ENCODE assay signal across 25 cellular contexts in the genomic region with DNA sequence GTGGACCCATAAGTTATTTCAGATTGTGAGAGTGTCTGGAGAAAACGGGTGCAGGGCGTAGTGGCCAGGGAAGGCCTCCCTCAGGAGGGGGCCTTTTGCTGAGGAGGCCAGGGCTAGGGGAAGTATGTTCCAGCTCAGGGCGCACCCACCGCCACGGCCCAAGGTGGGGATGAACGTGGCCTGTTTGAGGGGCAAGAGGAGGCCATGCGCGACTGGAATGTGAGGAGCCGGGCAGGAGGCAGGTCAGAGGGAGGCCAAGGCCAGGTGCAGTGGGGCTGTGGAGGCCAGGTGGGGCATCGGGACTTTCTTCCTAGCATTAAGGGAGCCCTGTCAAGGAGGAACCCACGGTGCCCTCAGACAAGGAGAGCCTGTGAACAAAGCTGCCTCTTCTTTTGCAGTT. TPM values are rescaled to one million over a fixed set of nuclear protein-coding genes. Genes with fewer than 3 reads are reported as not detected.
"Had no signal": no experiment of that assay in that cellular context is flagged by ENCODE, and none has a peak within 500 bp of the region (broad histone marks: within the 10 kb centered on the region; RNA-seq: fewer than 3 reads in every experiment).

No MANE protein-coding gene starts in this region.

- H3K36me3 Mint-ChIP-seq: activated naive CD8-positive, alpha-beta T cell treated with anti-CD3 and anti-CD28 coated beads for 36 hours; WTC11 had no signal

- H3K27me3 Mint-ChIP-seq: activated naive CD8-positive, alpha-beta T cell treated with anti-CD3 and anti-CD28 coated beads for 36 hours; T-helper 17 cell had no signal

- H3K4me3 ChIP-seq: K562 had no signal

- H3K4me3 Mint-ChIP-seq: activated naive CD8-positive, alpha-beta T cell treated with anti-CD3 and anti-CD28 coated beads for 36 hours; activated T-cell treated with anti-CD3 and anti-CD28 coated beads, Interleukin-2, amount 50 U/mL, for 4 hours; T-helper 17 cell; WTC11 had no signal

- H3K27ac Mint-ChIP-seq: activated naive CD8-positive, alpha-beta T cell treated with anti-CD3 and anti-CD28 coated beads for 36 hours; T-helper 17 cell; WTC11 had no signal

- DNase-seq: activated CD4-positive, alpha-beta T cell treated with anti-CD3 and anti-CD28 coated beads for 48 hours; activated CD4-positive, alpha-beta T cell treated with anti-CD3 and anti-CD28 coated beads, Interleukin-2, amount 50 U/mL, for 4 hours; activated CD4-positive, CD25-positive, alpha-beta regulatory T cell treated with anti-CD3 and anti-CD28 coated beads, Interleukin-2, amount 50 U/mL, for 72 hours; activated CD8-positive, alpha-beta memory T cell treated with anti-CD3 and anti-CD28 coated beads for 24 hours; activated effector memory CD4-positive, alpha-beta T cell treated with anti-CD3 and anti-CD28 coated beads, Interleukin-2, amount 50 U/mL, for 16 hours; activated naive CD4-positive, alpha-beta T cell treated with Interleukin-2 at 50 U/mL for 16 hours; activated naive CD8-positive, alpha-beta T cell treated with anti-CD3 and anti-CD28 coated beads for 36 hours; activated T-cell treated with anti-CD3 and anti-CD28 coated beads, Interleukin-2, amount 50 U/mL, for 4 hours; Karpas-422; MM.1S; NCI-H1105; NCI-H1436; NCI-H1694 treated with DMSO at 0.1 percent for 48 hours; NCI-H2029 treated with DMSO at 0.1 percent for 48 hours; NCI-H446; NCI-H524; PC-3; SHP77 treated with DMSO at 0.1 percent for 48 hours; T-helper 17 cell; T-helper 9 cell had no signal

- FAIRE-seq: K562, RCC 7860 had no signal

- ATAC-seq: activated T-cell treated with anti-CD3 and anti-CD28 coated beads, Interleukin-2, amount 50 U/mL, for 4 hours; K562; PC-3; T-helper 17 cell; WTC11 had no signal

- H3K9me3 Mint-ChIP-seq: activated naive CD8-positive, alpha-beta T cell treated with anti-CD3 and anti-CD28 coated beads for 36 hours; activated T-cell treated with anti-CD3 and anti-CD28 coated beads, Interleukin-2, amount 50 U/mL, for 4 hours; WTC11 had no signal

- H3K4me1 Mint-ChIP-seq: activated naive CD8-positive, alpha-beta T cell treated with anti-CD3 and anti-CD28 coated beads for 36 hours; T-helper 17 cell; WTC11 had no signal

RNA-seq across cellular contexts. Expression of a gene that starts 26.7 kb away (rescaled TPM):
- total RNA-seq: activated T-cell treated with anti-CD3 and anti-CD28 coated beads, Interleukin-2, amount 50 U/mL, for 4 hours; cardiac septum; K562; PC-3; SK-MEL-5; T-helper 17 cell; WTC11 had no signal
- polyA plus RNA-seq: K562 had no signal
